Comparison of ENCODE assay signal across 1 cellular context in genomic region chr7:134357486-134357885, GRCh38.
TF ChIP-seq lines count a peak whose summit lies in the region.

No MANE protein-coding gene starts in this region.

TF ChIP-seq in GM23338, 12 proteins besides CTCF, POLR2A, EP300 and RAD21 (continued from another document):
- TF ChIP-seq ZNF462 (CRISPR knock-in tag; IDR thresholded peaks at IDR 0.05), result no peak
- no peak for TF ChIP-seq EZH2 (IDR thresholded peaks at IDR 0.05; ENCODE audit: low read depth, unreplicated experiment)
- no peak for TF ChIP-seq POLR2AphosphoS5 (IDR thresholded peaks at IDR 0.05; ENCODE audit: low read depth)
- no peak for TF ChIP-seq JUNB (IDR thresholded peaks at IDR 0.05; ENCODE audit: unreplicated experiment)
- no peak for TF ChIP-seq ETS1 (IDR thresholded peaks at IDR 0.05)
- no peak for TF ChIP-seq ZNF114 (CRISPR knock-in tag; IDR thresholded peaks at IDR 0.05)
- TF ChIP-seq, protein P1, sequence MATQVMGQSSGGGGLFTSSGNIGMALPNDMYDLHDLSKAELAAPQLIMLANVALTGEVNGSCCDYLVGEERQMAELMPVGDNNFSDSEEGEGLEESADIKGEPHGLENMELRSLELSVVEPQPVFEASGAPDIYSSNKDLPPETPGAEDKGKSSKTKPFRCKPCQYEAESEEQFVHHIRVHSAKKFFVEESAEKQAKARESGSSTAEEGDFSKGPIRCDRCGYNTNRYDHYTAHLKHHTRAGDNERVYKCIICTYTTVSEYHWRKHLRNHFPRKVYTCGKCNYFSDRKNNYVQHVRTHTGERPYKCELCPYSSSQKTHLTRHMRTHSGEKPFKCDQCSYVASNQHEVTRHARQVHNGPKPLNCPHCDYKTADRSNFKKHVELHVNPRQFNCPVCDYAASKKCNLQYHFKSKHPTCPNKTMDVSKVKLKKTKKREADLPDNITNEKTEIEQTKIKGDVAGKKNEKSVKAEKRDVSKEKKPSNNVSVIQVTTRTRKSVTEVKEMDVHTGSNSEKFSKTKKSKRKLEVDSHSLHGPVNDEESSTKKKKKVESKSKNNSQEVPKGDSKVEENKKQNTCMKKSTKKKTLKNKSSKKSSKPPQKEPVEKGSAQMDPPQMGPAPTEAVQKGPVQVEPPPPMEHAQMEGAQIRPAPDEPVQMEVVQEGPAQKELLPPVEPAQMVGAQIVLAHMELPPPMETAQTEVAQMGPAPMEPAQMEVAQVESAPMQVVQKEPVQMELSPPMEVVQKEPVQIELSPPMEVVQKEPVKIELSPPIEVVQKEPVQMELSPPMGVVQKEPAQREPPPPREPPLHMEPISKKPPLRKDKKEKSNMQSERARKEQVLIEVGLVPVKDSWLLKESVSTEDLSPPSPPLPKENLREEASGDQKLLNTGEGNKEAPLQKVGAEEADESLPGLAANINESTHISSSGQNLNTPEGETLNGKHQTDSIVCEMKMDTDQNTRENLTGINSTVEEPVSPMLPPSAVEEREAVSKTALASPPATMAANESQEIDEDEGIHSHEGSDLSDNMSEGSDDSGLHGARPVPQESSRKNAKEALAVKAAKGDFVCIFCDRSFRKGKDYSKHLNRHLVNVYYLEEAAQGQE (IDR thresholded peaks at IDR 0.05; ENCODE audit: unreplicated experiment), result no peak
- TF ChIP-seq ZNF331 (CRISPR knock-in tag; IDR thresholded peaks at IDR 0.05; ENCODE audit: low read depth), result no peak
- no peak for TF ChIP-seq STAT1 (IDR thresholded peaks at IDR 0.05; ENCODE audit: unreplicated experiment)
